Comparison of ENCODE assay signal across 12 cellular contexts in genomic region chr22:33864723-33865130, GRCh38. TPM values are rescaled to one million over a fixed set of nuclear protein-coding genes. Genes with fewer than 3 reads are reported as not detected.
DNase-seq lines count a peak whose midpoint lies in the region; ATAC-seq and TF ChIP-seq lines count a peak whose summit lies in the region.
"Had no signal": no experiment of that assay in that cellular context is flagged by ENCODE, and none has a peak within 500 bp of the region (broad histone marks: within the 10 kb centered on the region; RNA-seq: fewer than 3 reads in every experiment).

No MANE protein-coding gene starts in this region.

- TF ChIP-seq CTCF in esophagus muscularis mucosa (IDR thresholded peaks at IDR 0.05) (no peak), lung (IDR thresholded peaks at IDR 0.05; ENCODE audit: control extremely low read depth, extremely low read depth) (no peak), uterus (IDR thresholded peaks at IDR 0.05) (no peak), natural killer cell (IDR thresholded peaks at IDR 0.05) (no peak), suprapubic skin (IDR thresholded peaks at IDR 0.05) (no peak)

- H3K27me3 Mint-ChIP-seq in natural killer cell (ENCODE audit: low read depth in 2 of 2): peaks cover 0 to 8% of the 10 kb centered on the region in 2 donors
- H3K27me3 Mint-ChIP-seq: activated naive CD8-positive, alpha-beta T cell had no signal

- H3K36me3 Mint-ChIP-seq in natural killer cell: no peaks in the 10 kb centered on the region
- H3K36me3 Mint-ChIP-seq: activated naive CD8-positive, alpha-beta T cell; CD8-positive, alpha-beta memory T cell had no signal

- no peak overlapping the region for H3K4me3 Mint-ChIP-seq in natural killer cell
- H3K4me3 Mint-ChIP-seq: activated naive CD8-positive, alpha-beta T cell; CD8-positive, alpha-beta memory T cell had no signal

- H3K27me3 ChIP-seq in esophagus muscularis mucosa: no peaks in the 10 kb centered on the region
- no peaks in the 10 kb centered on the region for H3K27me3 ChIP-seq in lung (ENCODE audit: control insufficient read depth, insufficient read depth)
- no peaks in the 10 kb centered on the region for H3K27me3 ChIP-seq in uterus
- H3K27me3 ChIP-seq in effector memory CD4-positive, alpha-beta T cell (replicated peaks; ENCODE audit: control insufficient read depth, insufficient read depth, low read length, poor library complexity, severe bottlenecking): no peaks in the 10 kb centered on the region
- H3K27me3 ChIP-seq in suprapubic skin: no peaks in the 10 kb centered on the region

- TF ChIP-seq EP300 in esophagus muscularis mucosa (IDR thresholded peaks at IDR 0.05) (no peak), suprapubic skin (IDR thresholded peaks at IDR 0.05) (no peak)

- H3K27ac ChIP-seq in esophagus muscularis mucosa (replicated peaks in 1 of 4) (peak overlapping the region in 3 of 4 donors; percentile 50 to 65 (median 54)), lung (ENCODE audit: low read depth in 1 of 2, low read length in 1 of 2) (peak overlapping the region; percentile 60 to 69), uterus (peak overlapping the region; percentile 83 to 85), suprapubic skin (no peak overlapping the region)
- no peak overlapping the region for H3K27ac ChIP-seq in effector memory CD4-positive, alpha-beta T cell (ENCODE audit: insufficient read depth, low read length, poor library complexity, severe bottlenecking)

- intact Hi-C loops in esophagus muscularis mucosa (cut with DNase I) (no loop called here), uterus (cut with DNase I; ENCODE audit: low total_unique reads) (no loop called here), natural killer cell (cut with micrococcal nuclease) (no loop called here)

- ATAC-seq in lung (ENCODE audit: insufficient read depth, low FRiP score): no peak
- ATAC-seq in natural killer cell: no peak

- peak; percentile 22 for DNase-seq in HuH-7 (ENCODE audit: low spot score)
- no peak for DNase-seq in esophagus muscularis mucosa (ENCODE audit: extremely low spot score)
- DNase-seq in lung (ENCODE audit: low spot score): no peak
- peak; percentile 36 to 40 for DNase-seq in uterus
- no peak for DNase-seq in natural killer cell
- DNase-seq in effector memory CD4-positive, alpha-beta T cell: no peak
- no peak for DNase-seq in suprapubic skin (ENCODE audit: low spot score in 2 of 2)
- DNase-seq: CD8-positive, alpha-beta memory T cell; KBM-7; NCI-H187 treated with DMSO at 0.1 percent for 48 hours; NCI-H774 had no signal

- 58% methylated on average over 7 of the region's 7 CpGs for WGBS in esophagus muscularis mucosa
- WGBS in lung, 2 donors: 68 to 77% methylated on average over 7 of the region's 7 CpGs
- 83% methylated on average over 7 of the region's 7 CpGs for WGBS in suprapubic skin

- H3K4me1 ChIP-seq in esophagus muscularis mucosa (peaks cover 46 to 65% (median 54%) of the 10 kb centered on the region in 4 donors), lung (ENCODE audit: control insufficient read depth in 2 of 2, insufficient read depth in 2 of 2, low read length in 2 of 2) (peaks cover 9 to 27% of the 10 kb centered on the region in 2 donors), uterus (peaks cover 0 to 6% of the 10 kb centered on the region in 2 donors), suprapubic skin (no peaks in the 10 kb centered on the region)
- no peaks in the 10 kb centered on the region for H3K4me1 ChIP-seq in effector memory CD4-positive, alpha-beta T cell (ENCODE audit: control insufficient read depth, insufficient read depth, low read length, poor library complexity, severe bottlenecking)

- H3K9me3 ChIP-seq in esophagus muscularis mucosa: no peaks in the 10 kb centered on the region
- no peaks in the 10 kb centered on the region for H3K9me3 ChIP-seq in lung (ENCODE audit: control insufficient read depth in 2 of 2, insufficient read depth in 1 of 2, low read length in 1 of 2)
- H3K9me3 ChIP-seq in uterus: no peaks in the 10 kb centered on the region
- H3K9me3 ChIP-seq in effector memory CD4-positive, alpha-beta T cell (ENCODE audit: control insufficient read depth, low read length): no peaks in the 10 kb centered on the region
- H3K9me3 ChIP-seq in suprapubic skin: no peaks in the 10 kb centered on the region

- no peaks in the 10 kb centered on the region for H3K4me1 Mint-ChIP-seq in natural killer cell
- H3K4me1 Mint-ChIP-seq: CD8-positive, alpha-beta memory T cell had no signal

- H3K4me3 ChIP-seq in esophagus muscularis mucosa (no peak overlapping the region), lung (no peak overlapping the region), uterus (no peak overlapping the region), suprapubic skin (no peak overlapping the region)
- H3K4me3 ChIP-seq in effector memory CD4-positive, alpha-beta T cell (ENCODE audit: insufficient read depth, low read depth, low read length, poor library complexity, severe bottlenecking): no peak overlapping the region

- TF ChIP-seq POLR2A in esophagus muscularis mucosa (IDR thresholded peaks at IDR 0.05; ENCODE audit: low read depth): no peak
- TF ChIP-seq POLR2A in uterus (IDR thresholded peaks at IDR 0.05): no peak
- TF ChIP-seq POLR2A in suprapubic skin (IDR thresholded peaks at IDR 0.05): no peak

- H3K36me3 ChIP-seq in esophagus muscularis mucosa: no peaks in the 10 kb centered on the region
- no peaks in the 10 kb centered on the region for H3K36me3 ChIP-seq in lung (ENCODE audit: control insufficient read depth in 2 of 2, insufficient read depth in 2 of 2, low read length in 2 of 2)
- no peaks in the 10 kb centered on the region for H3K36me3 ChIP-seq in uterus
- H3K36me3 ChIP-seq in effector memory CD4-positive, alpha-beta T cell (ENCODE audit: control insufficient read depth, insufficient read depth, low read length): no peaks in the 10 kb centered on the region
- no peaks in the 10 kb centered on the region for H3K36me3 ChIP-seq in suprapubic skin

- no peaks in the 10 kb centered on the region for H3K9me3 Mint-ChIP-seq in natural killer cell

- no peak overlapping the region for H3K27ac Mint-ChIP-seq in natural killer cell
- H3K27ac Mint-ChIP-seq: activated naive CD8-positive, alpha-beta T cell; CD8-positive, alpha-beta memory T cell had no signal

RNA-seq across cellular contexts. Expression of gene LARGE1, which starts 55.5 kb away (rescaled TPM):
- total RNA-seq in esophagus muscularis mucosa (10 to 100 TPM; 29.9 to 48.4 (median 32.4) TPM), lung (10 to 100 TPM; 27.2 to 41.1 TPM), uterus (10 to 100 TPM; 18.7 to 82.1 (median 39.2) TPM), natural killer cell (10 to 100 TPM in 1 of 3 donors, 1 to 10 TPM in 2; 2.6 to 11.6 (median 4.1) TPM), suprapubic skin (10 to 100 TPM; 12.1 to 41.6 (median 21.1) TPM)
- polyA plus RNA-seq in lung: 1 to 10 TPM; 2.9 to 3.5 TPM

Comparison
In these comparisons a context has a peak if more than half of its experiments do, and no peak if none do; other contexts are left out.
1. DNase-seq: peak in HuH-7 (single experiment) and uterus (2 of 2); none in esophagus muscularis mucosa (single experiment), lung (single experiment), natural killer cell (single experiment), effector memory CD4-positive, alpha-beta T cell (0 of 3) and suprapubic skin (0 of 2).
2. H3K27ac ChIP-seq: peak in esophagus muscularis mucosa (3 of 4), lung (2 of 2) and uterus (2 of 2); none in effector memory CD4-positive, alpha-beta T cell (single experiment) and suprapubic skin (single experiment).